Comparison of ENCODE assay signal across 8 cellular contexts in the genomic region with DNA sequence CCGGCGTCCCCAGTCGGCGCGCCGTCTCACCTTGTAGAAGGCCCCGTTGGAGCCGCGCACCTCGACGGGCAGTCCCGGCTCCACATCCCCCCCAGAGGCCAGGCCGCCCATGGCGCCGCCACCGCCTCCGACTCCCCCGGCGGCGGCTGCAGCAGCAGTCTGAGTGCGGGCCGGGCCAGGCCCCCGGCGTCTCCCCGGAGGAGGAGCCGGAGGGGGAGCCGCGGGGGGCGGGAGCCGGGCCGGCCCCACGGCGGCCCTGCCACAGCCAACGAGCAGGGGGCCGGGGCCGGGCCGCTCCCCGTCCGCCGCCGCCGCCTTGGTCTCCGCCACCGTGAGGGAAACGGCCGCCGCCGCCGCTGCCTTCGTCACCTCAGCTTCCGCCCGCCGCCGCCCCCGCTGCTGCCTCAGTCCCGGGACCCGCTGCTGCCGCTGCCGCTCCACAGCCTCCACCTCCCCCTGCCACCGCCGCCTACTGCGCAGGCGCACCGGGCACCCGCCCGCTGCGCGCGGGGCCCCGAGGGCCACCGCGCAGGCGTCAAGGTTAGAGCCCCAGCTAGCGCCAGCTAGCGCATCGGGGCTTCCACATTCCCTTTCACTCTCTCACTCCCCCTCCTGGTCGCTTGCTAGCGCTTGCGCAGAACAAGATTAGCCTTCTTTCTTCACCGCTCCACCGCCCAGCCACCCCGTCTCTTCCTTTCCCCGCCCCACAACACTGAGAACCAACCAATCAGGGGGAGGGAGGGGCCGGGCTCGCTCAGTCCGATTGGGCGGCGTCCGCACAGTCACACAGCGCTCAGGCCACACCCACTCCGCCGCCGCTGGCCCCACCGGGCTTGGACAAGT. TPM values are rescaled to one million over a fixed set of nuclear protein-coding genes. Genes with fewer than 3 reads are reported as not detected.
DNase-seq lines count a peak whose midpoint lies in the region; ATAC-seq and TF ChIP-seq lines count a peak whose summit lies in the region.

TSS of gene FXR2 (minus strand) at position 476 of the 843 bp plus-strand sequence. CDS start at position 111, 365 bp downstream.

- H3K27ac Mint-ChIP-seq in activated CD4-positive, alpha-beta T cell treated with anti-CD3 and anti-CD28 coated beads, Interleukin-2, amount 10 ng/mL, durations not matched to agents 24 days and 14 days, result peak within 1 kb of the TSS; percentile 91

- H3K9ac ChIP-seq in BLaER1 treated with 17β-estradiol and CSF1 and Interleukin-3, amounts not matched to agents 10 nM and 100 nM, result peak within 1 kb of the TSS; percentile 85 to 96 (median 93)
- H3K9ac ChIP-seq in colonic mucosa (ENCODE audit: low read depth in 2 of 2, low read length in 2 of 2), result peak within 1 kb of the TSS; percentile 88 to 94

- H4K20me1 ChIP-seq in BLaER1 treated with 17β-estradiol and CSF1 and Interleukin-3, amounts not matched to agents 10 nM and 100 nM, result peaks cover 13 to 44% (median 39%) of the 10 kb centered on the region in 11 experiments; a peak in 16 of 22 replicates

- H3K27ac ChIP-seq in BLaER1 treated with 17β-estradiol and CSF1 and Interleukin-3, amounts not matched to agents 10 nM and 100 nM, result peak within 1 kb of the TSS; percentile 78 to 93 (median 90)
- peak within 1 kb of the TSS; percentile 90 for H3K27ac ChIP-seq in colonic mucosa
- peak within 1 kb of the TSS; percentile 90 for H3K27ac ChIP-seq in layer of hippocampus (ENCODE audit: low read depth, low read length)

- H3K36me3 ChIP-seq in BLaER1 treated with 17β-estradiol and CSF1 and Interleukin-3, amounts not matched to agents 10 nM and 100 nM, result peaks cover 15 to 27% (median 21%) of the 10 kb centered on the region in 11 experiments
- no peaks in the 10 kb centered on the region for H3K36me3 ChIP-seq in colonic mucosa

- peak within 1 kb of the TSS; percentile 81 to 97 (median 88) for H3K4me3 ChIP-seq in BLaER1 treated with 17β-estradiol and CSF1 and Interleukin-3, amounts not matched to agents 10 nM and 100 nM
- peak within 1 kb of the TSS; percentile 93 for H3K4me3 ChIP-seq in colonic mucosa

- peak; percentile 89 for ATAC-seq in GM19324 (IDR thresholded peaks at IDR 0.05; ENCODE audit: low FRiP score, unreplicated experiment)
- peak; percentile 71 for ATAC-seq in HG03469 (IDR thresholded peaks at IDR 0.05; ENCODE audit: unreplicated experiment)

- H3K4me3 Mint-ChIP-seq in activated CD4-positive, alpha-beta T cell treated with anti-CD3 and anti-CD28 coated beads, Interleukin-2, amount 10 ng/mL, durations not matched to agents 24 days and 14 days, result peak within 1 kb of the TSS; percentile 87

- peaks cover 18% of the 10 kb centered on the region for H3K36me3 Mint-ChIP-seq in activated CD4-positive, alpha-beta T cell treated with anti-CD3 and anti-CD28 coated beads, Interleukin-2, amount 10 ng/mL, durations not matched to agents 24 days and 14 days (ENCODE audit: low read depth)

- H3K4me2 ChIP-seq in BLaER1 treated with 17β-estradiol and CSF1 and Interleukin-3, amounts not matched to agents 10 nM and 100 nM, result peak within 1 kb of the TSS; percentile 85 to 100 (median 95)

- intact Hi-C loops in activated CD4-positive, alpha-beta T cell treated with anti-CD3 and anti-CD28 coated beads, Interleukin-2, amount 10 ng/mL, durations not matched to agents 24 days and 14 days (cut with micrococcal nuclease), result loop anchor here (1.0 to 5.0 kb wide), 3 partner anchors 31 to 74 kb away; partner anchors contain the start of genes ATP1B2, MPDU1 and WRAP53
- intact Hi-C loops in colonic mucosa (cut with DNase I), result no loop called here

- H3K9me3 ChIP-seq in BLaER1 treated with 17β-estradiol and CSF1 and Interleukin-3, amounts not matched to agents 10 nM and 100 nM (replicated peaks in 1 of 11), result no peaks in the 10 kb centered on the region
- H3K9me3 ChIP-seq in colonic mucosa, result no peaks in the 10 kb centered on the region

- H3K9me3 Mint-ChIP-seq in activated CD4-positive, alpha-beta T cell treated with anti-CD3 and anti-CD28 coated beads, Interleukin-2, amount 10 ng/mL, durations not matched to agents 24 days and 14 days, result no peaks in the 10 kb centered on the region

- peak; percentile 42 for TF ChIP-seq CTCF in colonic mucosa (IDR thresholded peaks at IDR 0.05)

- H3K4me1 ChIP-seq in BLaER1 treated with 17β-estradiol and CSF1 and Interleukin-3, amounts not matched to agents 10 nM and 100 nM, result peaks cover 24 to 38% (median 31%) of the 10 kb centered on the region in 10 experiments
- peaks cover 8% of the 10 kb centered on the region for H3K4me1 ChIP-seq in colonic mucosa

- H3K4me1 Mint-ChIP-seq in activated CD4-positive, alpha-beta T cell treated with anti-CD3 and anti-CD28 coated beads, Interleukin-2, amount 10 ng/mL, durations not matched to agents 24 days and 14 days, result peaks cover 33% of the 10 kb centered on the region

- H3K27me3 ChIP-seq in BLaER1 treated with 17β-estradiol and CSF1 and Interleukin-3, amounts not matched to agents 10 nM and 100 nM, result no peaks in the 10 kb centered on the region
- H3K27me3 ChIP-seq in colonic mucosa (no peaks in the 10 kb centered on the region), layer of hippocampus (ENCODE audit: control insufficient read depth, insufficient read depth, low read length) (no peaks in the 10 kb centered on the region)

- DNase-seq in NCI-H526 treated with DMSO at 0.1 percent for 48 hours (lab: John Stamatoyannopoulos, UW) (peak; percentile 99), colonic mucosa (peak; percentile 100)
- peak; percentile 99 for DNase-seq in activated CD4-positive, alpha-beta T cell treated with anti-CD3 and anti-CD28 coated beads, Interleukin-2, amount 10 ng/mL, durations not matched to agents 24 days and 14 days
- DNase-seq in stimulated activated CD4-positive, alpha-beta T cell treated with anti-CD3 and anti-CD28 coated beads, Interleukin-1b, Interleukin-23, amount 100 ng/mL, for 4 hours (ENCODE audit: low read depth in 2 of 2), result peak; percentile 97 to 98

- no peaks in the 10 kb centered on the region for H3K27me3 Mint-ChIP-seq in activated CD4-positive, alpha-beta T cell treated with anti-CD3 and anti-CD28 coated beads, Interleukin-2, amount 10 ng/mL, durations not matched to agents 24 days and 14 days

RNA-seq across cellular contexts. Expression of gene FXR2, which starts in this region (rescaled TPM):
- total RNA-seq in activated CD4-positive, alpha-beta T cell treated with anti-CD3 and anti-CD28 coated beads, Interleukin-2, amount 10 ng/mL, durations not matched to agents 24 days and 14 days, result 62.6 and 64.4 TPM in 2 replicates
- 10 to 100 TPM; 24.9 to 27.4 TPM for total RNA-seq in colonic mucosa

Comparison
In these comparisons a context has a peak if more than half of its experiments do, and no peak if none do; other contexts are left out.
1. Peak in every context shown above with its lines: DNase-seq, ATAC-seq, H3K4me3 ChIP-seq and H3K27ac ChIP-seq.